In the genomic region with DNA sequence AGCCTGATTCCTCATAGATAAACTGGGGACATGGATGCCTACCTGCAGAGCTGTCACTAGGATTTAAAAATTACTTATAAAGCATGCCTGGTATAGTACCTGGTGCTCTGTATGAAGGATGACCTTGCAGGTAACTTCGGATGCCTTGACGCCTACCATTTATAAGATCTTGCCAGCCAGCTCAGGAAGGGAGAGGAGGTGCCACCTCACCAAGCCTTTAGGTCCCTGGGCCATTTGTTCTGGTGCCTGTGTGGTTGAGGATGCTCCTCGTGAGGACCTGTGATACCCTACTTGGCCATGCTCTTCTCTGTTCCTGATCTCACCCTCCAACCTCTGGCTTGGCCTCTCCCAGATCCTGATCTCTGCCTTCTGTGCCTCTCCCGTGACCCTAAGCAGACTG, we compare ENCODE assay signal across 29 cellular contexts.
"Had no signal": no experiment of that assay in that cellular context is flagged by ENCODE, and none has a peak within 500 bp of the region (broad histone marks: within the 10 kb centered on the region; RNA-seq: fewer than 3 reads in every experiment).

No MANE protein-coding gene starts in this region.

- H3K4me3 ChIP-seq: ovary, psoas muscle, right lobe of liver, sigmoid colon, stomach, thoracic aorta, thyroid gland, tibial nerve, upper lobe of left lung, vagina had no signal

- DNase-seq: naive thymus-derived CD4-positive, alpha-beta T cell; natural killer cell; nephron progenitor cell; occipital lobe; ovary; posterior cingulate gyrus; psoas muscle; right cardiac atrium; right lobe of liver; sigmoid colon; small intestine; stimulated activated CD4-positive, alpha-beta T cell treated with anti-CD3 and anti-CD28 coated beads, Interleukin-15, amount 100 ng/mL, for 24 hours; stimulated activated CD4-positive, alpha-beta T cell treated with anti-CD3 and anti-CD28 coated beads, Interleukin-2, amount 100 ng/mL, for 24 hours; stimulated activated CD4-positive, alpha-beta T cell treated with anti-CD3 and anti-CD28 coated beads, Interleukin-2, amount 100 ng/mL, for 48 hours; stimulated activated CD4-positive, alpha-beta T cell treated with anti-CD3 and anti-CD28 coated beads, Interleukin-4, amount 100 ng/mL, for 24 hours; stimulated activated naive B cell treated with anti-CD40 and anti-IgM and Interleukin-4, amounts not matched to agents 10 μg/mL and 1 μg/mL and 100 μg/mL, for 72 hours; stimulated activated naive CD4-positive, alpha-beta T cell treated with Interleukin-2 at 50 U/mL for 16 hours; stomach; thyroid gland; trophoblast cell; upper lobe of left lung had no signal

- H2AFZ ChIP-seq: parathyroid adenoma had no signal

- H3K36me3 Mint-ChIP-seq: naive thymus-derived CD4-positive, alpha-beta T cell; natural killer cell; stimulated activated effector memory CD8-positive, alpha-beta T cell treated with anti-CD3 and anti-CD28 coated beads, Interleukin-12 subunit alpha, Interleukin-12 subunit beta, amount 100 ng/mL, for 72 hours; stimulated activated naive B cell treated with anti-CD40 and anti-IgM and Interleukin-4, amounts not matched to agents 10 μg/mL and 1 μg/mL and 100 μg/mL, for 72 hours had no signal

- H3K9me3 Mint-ChIP-seq: neural crest cell had no signal

- H3K4me1 Mint-ChIP-seq: naive thymus-derived CD4-positive, alpha-beta T cell; natural killer cell; nephron progenitor cell; neural crest cell; stimulated activated effector memory CD8-positive, alpha-beta T cell treated with anti-CD3 and anti-CD28 coated beads, Interleukin-12 subunit alpha, Interleukin-12 subunit beta, amount 100 ng/mL, for 72 hours; stimulated activated naive B cell treated with anti-CD40 and anti-IgM and Interleukin-4, amounts not matched to agents 10 μg/mL and 1 μg/mL and 100 μg/mL, for 72 hours had no signal

- H3K27ac ChIP-seq: ovary, parathyroid adenoma, psoas muscle, right lobe of liver, sigmoid colon, stomach, thoracic aorta, thyroid gland, tibial nerve, upper lobe of left lung, vagina had no signal

- H3K36me3 ChIP-seq: ovary, right lobe of liver, sigmoid colon, stomach, thoracic aorta, thyroid gland, tibial nerve, upper lobe of left lung, vagina had no signal

- H3K4me3 Mint-ChIP-seq: naive thymus-derived CD4-positive, alpha-beta T cell; natural killer cell; nephron progenitor cell; neural crest cell; stimulated activated effector memory CD8-positive, alpha-beta T cell treated with anti-CD3 and anti-CD28 coated beads, Interleukin-12 subunit alpha, Interleukin-12 subunit beta, amount 100 ng/mL, for 72 hours; stimulated activated naive B cell treated with anti-CD40 and anti-IgM and Interleukin-4, amounts not matched to agents 10 μg/mL and 1 μg/mL and 100 μg/mL, for 72 hours; stimulated activated naive CD8-positive, alpha-beta T cell treated with anti-CD3 and anti-CD28 coated beads, Interleukin-15, Interleukin-2, amounts not matched to agents 100 ng/mL and 50 ng/mL, for 24 hours had no signal

- H3K4me1 ChIP-seq: parathyroid adenoma, psoas muscle, sigmoid colon, stomach, thyroid gland, upper lobe of left lung had no signal

- H3K27ac Mint-ChIP-seq: naive thymus-derived CD4-positive, alpha-beta T cell; natural killer cell; nephron progenitor cell; progenitor cell of endocrine pancreas; stimulated activated effector memory CD8-positive, alpha-beta T cell treated with anti-CD3 and anti-CD28 coated beads, Interleukin-12 subunit alpha, Interleukin-12 subunit beta, amount 100 ng/mL, for 72 hours; stimulated activated naive B cell treated with anti-CD40 and anti-IgM and Interleukin-4, amounts not matched to agents 10 μg/mL and 1 μg/mL and 100 μg/mL, for 72 hours; stimulated activated naive CD8-positive, alpha-beta T cell treated with anti-CD3 and anti-CD28 coated beads, Interleukin-15, Interleukin-2, amounts not matched to agents 100 ng/mL and 50 ng/mL, for 24 hours had no signal

- ATAC-seq: naive thymus-derived CD4-positive, alpha-beta T cell; natural killer cell; psoas muscle; right cardiac atrium; right lobe of liver; stimulated activated naive B cell treated with anti-CD40 and anti-IgM and Interleukin-4, amounts not matched to agents 10 μg/mL and 1 μg/mL and 100 μg/mL, for 72 hours had no signal

- H3K27me3 Mint-ChIP-seq: progenitor cell of endocrine pancreas; stimulated activated naive CD8-positive, alpha-beta T cell treated with anti-CD3 and anti-CD28 coated beads, Interleukin-15, Interleukin-2, amounts not matched to agents 100 ng/mL and 50 ng/mL, for 24 hours had no signal

- H3K9ac ChIP-seq: parathyroid adenoma had no signal

- H3K9me3 ChIP-seq: ovary, psoas muscle, right lobe of liver, sigmoid colon, stomach, thoracic aorta, thyroid gland, tibial nerve, upper lobe of left lung, vagina had no signal

- H3K27me3 ChIP-seq: ovary, right lobe of liver, sigmoid colon, stomach, thyroid gland, tibial nerve, upper lobe of left lung, vagina had no signal
